28 cellular contexts compared by ENCODE assay signal in genomic region chr2:84731185-84731584, GRCh38.
"Had no signal": no experiment of that assay in that cellular context is flagged by ENCODE, and none has a peak within 500 bp of the region (broad histone marks: within the 10 kb centered on the region; RNA-seq: fewer than 3 reads in every experiment).

No MANE protein-coding gene starts in this region.

- H3K27me3 Mint-ChIP-seq: stimulated activated memory B cell treated with anti-CD40 and anti-IgM and Interleukin-4, amounts not matched to agents 10 μg/mL and 1 μg/mL and 100 μg/mL, for 72 hours; stimulated activated naive CD8-positive, alpha-beta T cell treated with anti-CD3 and anti-CD28 coated beads, Interleukin-15, amount 100 ng/mL, for 72 hours; stimulated activated naive CD8-positive, alpha-beta T cell treated with anti-CD3 and anti-CD28 coated beads, Interleukin-15, Interleukin-2, amounts not matched to agents 100 ng/mL and 50 ng/mL, for 24 hours; type B pancreatic cell had no signal

- H3K27ac ChIP-seq: stomach, suprapubic skin, testis, thoracic aorta, thyroid gland, tibial artery, tibial nerve, transverse colon, upper lobe of left lung, upper lobe of right lung, uterus, vagina had no signal

- H3K36me3 ChIP-seq: stomach, suprapubic skin, thoracic aorta, thyroid gland, tibial artery, tibial nerve, transverse colon, upper lobe of left lung, upper lobe of right lung, uterus, vagina had no signal

- H3K4me3 Mint-ChIP-seq: stimulated activated effector memory CD8-positive, alpha-beta T cell treated with anti-CD3 and anti-CD28 coated beads, Interleukin-12 subunit alpha, Interleukin-12 subunit beta, amount 100 ng/mL, for 72 hours; stimulated activated memory B cell treated with anti-CD40 and anti-IgM and Interleukin-4, amounts not matched to agents 10 μg/mL and 1 μg/mL and 100 μg/mL, for 72 hours; stimulated activated naive B cell treated with anti-CD40 and anti-IgM and Interleukin-4, amounts not matched to agents 10 μg/mL and 1 μg/mL and 100 μg/mL, for 72 hours; stimulated activated naive CD8-positive, alpha-beta T cell treated with anti-CD3 and anti-CD28 coated beads, Interleukin-15, amount 100 ng/mL, for 72 hours; stimulated activated naive CD8-positive, alpha-beta T cell treated with anti-CD3 and anti-CD28 coated beads, Interleukin-15, Interleukin-2, amounts not matched to agents 100 ng/mL and 50 ng/mL, for 24 hours; type B pancreatic cell had no signal

- H3K27me3 ChIP-seq: stomach, suprapubic skin, testis, thyroid gland, tibial artery, tibial nerve, transverse colon, upper lobe of left lung, upper lobe of right lung, uterus, vagina had no signal

- H3K4me1 ChIP-seq: stomach, suprapubic skin, testis, tibial artery, tibial nerve, transverse colon, upper lobe of left lung, upper lobe of right lung, uterus, vagina had no signal

- ATAC-seq: stimulated activated effector memory CD8-positive, alpha-beta T cell treated with anti-CD3 and anti-CD28 coated beads, Interleukin-12 subunit alpha, Interleukin-12 subunit beta, amount 100 ng/mL, for 72 hours; stimulated activated memory B cell treated with anti-CD40 and anti-IgM and Interleukin-4, amounts not matched to agents 10 μg/mL and 1 μg/mL and 100 μg/mL, for 72 hours; stimulated activated naive B cell treated with anti-CD40 and anti-IgM and Interleukin-4, amounts not matched to agents 10 μg/mL and 1 μg/mL and 100 μg/mL, for 72 hours; stimulated activated naive CD8-positive, alpha-beta T cell treated with anti-CD3 and anti-CD28 coated beads, Interleukin-15, amount 100 ng/mL, for 72 hours; stimulated activated naive CD8-positive, alpha-beta T cell treated with anti-CD3 and anti-CD28 coated beads, Interleukin-15, Interleukin-2, amounts not matched to agents 100 U/mL and 50 U/mL, for 24 hours; upper lobe of right lung had no signal

- H3K9me3 Mint-ChIP-seq: stimulated activated effector memory CD8-positive, alpha-beta T cell treated with anti-CD3 and anti-CD28 coated beads, Interleukin-12 subunit alpha, Interleukin-12 subunit beta, amount 100 ng/mL, for 72 hours; stimulated activated memory B cell treated with anti-CD40 and anti-IgM and Interleukin-4, amounts not matched to agents 10 μg/mL and 1 μg/mL and 100 μg/mL, for 72 hours; type B pancreatic cell had no signal

- H3K4me3 ChIP-seq: stomach, suprapubic skin, testis, thoracic aorta, thyroid gland, tibial artery, tibial nerve, transverse colon, upper lobe of left lung, upper lobe of right lung, uterus, vagina had no signal

- H3K9me3 ChIP-seq: suprapubic skin, testis, thoracic aorta, thyroid gland, tibial artery, transverse colon, upper lobe of left lung, upper lobe of right lung, uterus, vagina had no signal

- DNase-seq: stimulated activated CD4-positive, alpha-beta T cell treated with anti-CD3 and anti-CD28 coated beads, Interleukin-2, amount 100 ng/mL, for 48 hours; stimulated activated CD4-positive, alpha-beta T cell treated with anti-CD3 and anti-CD28 coated beads, Interleukin-4, amount 100 ng/mL, for 1 hour; stimulated activated CD4-positive, alpha-beta T cell treated with anti-CD3 and anti-CD28 coated beads, Interleukin-4, amount 100 ng/mL, for 24 hours; stimulated activated CD4-positive, alpha-beta T cell treated with anti-CD3 and anti-CD28 coated beads, Interleukin-4, amount 100 ng/mL, for 4 hours; stimulated activated CD8-positive, alpha-beta memory T cell treated with anti-CD3 and anti-CD28 coated beads, Interleukin-4, amount 100 ng/mL, for 48 hours; stimulated activated naive B cell treated with anti-CD40 and anti-IgM and Interleukin-4, amounts not matched to agents 10 μg/mL and 1 μg/mL and 100 μg/mL, for 72 hours; stimulated activated naive CD4-positive, alpha-beta T cell; stimulated activated naive CD4-positive, alpha-beta T cell treated with Interleukin-2 at 50 U/mL for 16 hours; stimulated activated naive CD8-positive, alpha-beta T cell treated with anti-CD3 and anti-CD28 coated beads, Interleukin-15, amount 100 ng/mL, for 72 hours; stimulated activated naive CD8-positive, alpha-beta T cell treated with anti-CD3 and anti-CD28 coated beads, Interleukin-15, Interleukin-2, amounts not matched to agents 100 U/mL and 50 U/mL, for 24 hours; stomach; substantia nigra; testis; thyroid gland; tibial artery; transverse colon; trophoblast cell; upper lobe of left lung; upper lobe of right lung; uterus had no signal

- H3K4me1 Mint-ChIP-seq: stimulated activated effector memory CD8-positive, alpha-beta T cell treated with anti-CD3 and anti-CD28 coated beads, Interleukin-12 subunit alpha, Interleukin-12 subunit beta, amount 100 ng/mL, for 72 hours; stimulated activated memory B cell treated with anti-CD40 and anti-IgM and Interleukin-4, amounts not matched to agents 10 μg/mL and 1 μg/mL and 100 μg/mL, for 72 hours had no signal

- H3K27ac Mint-ChIP-seq: stimulated activated effector memory CD8-positive, alpha-beta T cell treated with anti-CD3 and anti-CD28 coated beads, Interleukin-12 subunit alpha, Interleukin-12 subunit beta, amount 100 ng/mL, for 72 hours; stimulated activated memory B cell treated with anti-CD40 and anti-IgM and Interleukin-4, amounts not matched to agents 10 μg/mL and 1 μg/mL and 100 μg/mL, for 72 hours; stimulated activated naive B cell treated with anti-CD40 and anti-IgM and Interleukin-4, amounts not matched to agents 10 μg/mL and 1 μg/mL and 100 μg/mL, for 72 hours; stimulated activated naive CD8-positive, alpha-beta T cell treated with anti-CD3 and anti-CD28 coated beads, Interleukin-15, amount 100 ng/mL, for 72 hours; stimulated activated naive CD8-positive, alpha-beta T cell treated with anti-CD3 and anti-CD28 coated beads, Interleukin-15, Interleukin-2, amounts not matched to agents 100 ng/mL and 50 ng/mL, for 24 hours; type B pancreatic cell had no signal

- H3K36me3 Mint-ChIP-seq: stimulated activated effector memory CD8-positive, alpha-beta T cell treated with anti-CD3 and anti-CD28 coated beads, Interleukin-12 subunit alpha, Interleukin-12 subunit beta, amount 100 ng/mL, for 72 hours; stimulated activated memory B cell treated with anti-CD40 and anti-IgM and Interleukin-4, amounts not matched to agents 10 μg/mL and 1 μg/mL and 100 μg/mL, for 72 hours; stimulated activated naive B cell treated with anti-CD40 and anti-IgM and Interleukin-4, amounts not matched to agents 10 μg/mL and 1 μg/mL and 100 μg/mL, for 72 hours; type B pancreatic cell had no signal
